Comparison of ENCODE assay signal across 8 cellular contexts in the genomic region with DNA sequence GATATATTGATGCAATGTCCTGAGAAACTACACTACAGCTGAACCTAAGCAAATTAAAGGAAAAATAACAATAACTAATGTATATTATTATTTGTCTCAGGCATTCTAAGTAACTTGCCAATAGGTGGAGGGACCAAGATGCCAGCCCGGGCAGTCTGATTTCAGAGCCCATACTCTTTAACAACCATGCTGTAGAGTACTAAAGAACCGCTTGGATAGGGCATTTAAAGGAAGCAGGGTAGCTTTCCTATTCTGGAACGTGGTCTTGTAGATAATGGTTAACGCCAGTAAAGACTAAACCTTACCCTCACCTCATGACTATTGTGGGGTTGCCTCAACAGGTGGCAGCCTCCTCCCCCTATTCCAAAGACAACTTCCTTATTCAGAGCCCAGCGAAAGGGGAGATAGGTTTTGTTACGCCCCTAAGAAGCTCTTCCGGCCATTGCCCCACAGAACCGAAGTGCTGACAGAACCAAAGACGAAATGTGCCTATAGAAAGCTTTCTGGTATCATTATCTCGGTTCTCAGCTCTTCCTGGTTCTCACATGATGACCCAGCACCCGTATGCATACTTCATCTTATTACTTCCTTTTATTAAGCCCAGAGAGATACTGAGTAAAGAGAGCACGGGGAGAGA. TPM values are rescaled to one million over a fixed set of nuclear protein-coding genes. Genes with fewer than 3 reads are reported as not detected.
A peak's percentile ranks its signal among the peaks of the same experiment; 100 is the strongest.
DNase-seq lines count a peak whose midpoint lies in the region; ATAC-seq, FAIRE-seq and TF ChIP-seq lines count a peak whose summit lies in the region.

No MANE protein-coding gene starts in this region.

- peak overlapping the region; percentile 73 for H2AFZ ChIP-seq in SU-DHL-6 (ENCODE audit: low read depth, low read length, severe bottlenecking)

- H3K9me3 ChIP-seq in SU-DHL-6 (ENCODE audit: insufficient read depth, low read length) (no peaks in the 10 kb centered on the region), iPS-20b (ENCODE audit: insufficient read depth, low read depth, low read length) (no peaks in the 10 kb centered on the region), small intestine (ENCODE audit: control insufficient read depth, low read depth) (no peaks in the 10 kb centered on the region)

- no peak for FAIRE-seq in small intestine (lab: Jason Lieb, UNC)

- H3K4me1 ChIP-seq in iPS-20b (ENCODE audit: insufficient read depth, low read length) (peaks cover 20% of the 10 kb centered on the region), small intestine (ENCODE audit: control insufficient read depth in 2 of 2, insufficient read depth in 1 of 2, low read depth in 1 of 2, low read length in 1 of 2) (peaks cover 0 to 11% of the 10 kb centered on the region in 2 donors)

- H3K36me3 ChIP-seq in GM06990 (ENCODE audit: control insufficient read depth, insufficient read depth, low read length), result no peaks in the 10 kb centered on the region
- H3K36me3 ChIP-seq in SU-DHL-6 (ENCODE audit: low read length), result peaks cover 16% of the 10 kb centered on the region
- H3K36me3 ChIP-seq in iPS-20b (ENCODE audit: insufficient read depth, low read depth, low read length), result peaks cover 16% of the 10 kb centered on the region
- H3K36me3 ChIP-seq in small intestine (ENCODE audit: control insufficient read depth in 2 of 2, insufficient read depth in 2 of 2, low read length in 2 of 2), result no peaks in the 10 kb centered on the region

- H3K4me3 ChIP-seq in GM06990 (replicated peaks; ENCODE audit: low read depth, low read length) (peak overlapping the region; percentile 79), SU-DHL-6 (ENCODE audit: insufficient read depth, low read length, poor library complexity, severe bottlenecking) (peak overlapping the region; percentile 93), iPS-20b (ENCODE audit: low read length) (peak overlapping the region; percentile 86), small intestine (ENCODE audit: low read depth in 1 of 2, low read length in 2 of 2) (peak overlapping the region; percentile 36 to 57)

- H3K27ac ChIP-seq in SU-DHL-6 (ENCODE audit: low read depth, low read length) (peak overlapping the region; percentile 94), iPS-20b (ENCODE audit: low read length) (peak overlapping the region; percentile 90), small intestine (ENCODE audit: low read depth in 1 of 2, low read length in 1 of 2) (peak overlapping the region; percentile 93 to 96)

- peak; percentile 40 for ATAC-seq in GM21737 (IDR thresholded peaks at IDR 0.05; ENCODE audit: unreplicated experiment)

- peak overlapping the region; percentile 84 for H3K4me2 ChIP-seq in SU-DHL-6 (ENCODE audit: low read depth, low read length, poor library complexity, severe bottlenecking)

- in situ Hi-C loops in KBM-7 (cut with MboI; ENCODE audit: low pct_unique_long_range_greater_than_20kb, low sequenced_read_pairs), result no loop called here

- 1% methylated on average over 12 of the region's 12 CpGs for WGBS in small intestine, 3 donors

- peaks cover 30% of the 10 kb centered on the region for H3F3A ChIP-seq in SU-DHL-6 (ENCODE audit: insufficient read depth)

- H3K9me2 ChIP-seq in SU-DHL-6 (replicated peaks; ENCODE audit: insufficient read depth, low read length), result no peaks in the 10 kb centered on the region

- H4K20me1 ChIP-seq in SU-DHL-6 (ENCODE audit: low read depth, low read length), result peaks cover 19% of the 10 kb centered on the region; the same call in 1 of the 2 replicates

- H3K27me3 ChIP-seq in GM06990 (replicated peaks; ENCODE audit: control insufficient read depth, insufficient read depth, low read length) (no peaks in the 10 kb centered on the region), SU-DHL-6 (ENCODE audit: low read length) (no peaks in the 10 kb centered on the region), iPS-20b (ENCODE audit: insufficient read depth, low read length) (no peaks in the 10 kb centered on the region), small intestine (ENCODE audit: control insufficient read depth in 2 of 2, insufficient read depth in 2 of 2, low read length in 2 of 2) (no peaks in the 10 kb centered on the region)

- DNase-seq in GM06990 (ENCODE audit: extremely low read depth, insufficient read length), result peak; percentile 69
- DNase-seq in KBM-7, result peak; percentile 88
- peak; percentile 50 for DNase-seq in astrocyte of the hippocampus (ENCODE audit: low read depth, low spot score)
- peak; percentile 83 for DNase-seq in small intestine
- DNase-seq in NCI-H1048 (lab: John Stamatoyannopoulos, UW), result no peak

- peaks cover 47% of the 10 kb centered on the region for H3K79me2 ChIP-seq in SU-DHL-6 (ENCODE audit: insufficient read depth, low read length)

- H3K9ac ChIP-seq in SU-DHL-6 (ENCODE audit: low read length) (peak overlapping the region; percentile 81), iPS-20b (ENCODE audit: low read depth, low read length) (peak overlapping the region; percentile 92)

- peak; percentile 35 for TF ChIP-seq CTCF in GM06990 (IDR thresholded peaks at IDR 0.05; ENCODE audit: insufficient read depth, low read length, poor library complexity, severe bottlenecking)
- peak; percentile 19 for TF ChIP-seq CTCF in SU-DHL-6 (IDR thresholded peaks at IDR 0.05; ENCODE audit: insufficient read depth, low read length, poor library complexity, severe bottlenecking)

RNA-seq across cellular contexts. Expression of gene C1GALT1, which starts 0.7 kb away (rescaled TPM):
- polyA plus RNA-seq in small intestine, result 10 to 100 TPM in 2 of 3 donors, 1 to 10 TPM in 1; 10.0 to 17.5 (median 10.7) TPM
